9 cellular contexts compared by ENCODE assay signal in the genomic region with DNA sequence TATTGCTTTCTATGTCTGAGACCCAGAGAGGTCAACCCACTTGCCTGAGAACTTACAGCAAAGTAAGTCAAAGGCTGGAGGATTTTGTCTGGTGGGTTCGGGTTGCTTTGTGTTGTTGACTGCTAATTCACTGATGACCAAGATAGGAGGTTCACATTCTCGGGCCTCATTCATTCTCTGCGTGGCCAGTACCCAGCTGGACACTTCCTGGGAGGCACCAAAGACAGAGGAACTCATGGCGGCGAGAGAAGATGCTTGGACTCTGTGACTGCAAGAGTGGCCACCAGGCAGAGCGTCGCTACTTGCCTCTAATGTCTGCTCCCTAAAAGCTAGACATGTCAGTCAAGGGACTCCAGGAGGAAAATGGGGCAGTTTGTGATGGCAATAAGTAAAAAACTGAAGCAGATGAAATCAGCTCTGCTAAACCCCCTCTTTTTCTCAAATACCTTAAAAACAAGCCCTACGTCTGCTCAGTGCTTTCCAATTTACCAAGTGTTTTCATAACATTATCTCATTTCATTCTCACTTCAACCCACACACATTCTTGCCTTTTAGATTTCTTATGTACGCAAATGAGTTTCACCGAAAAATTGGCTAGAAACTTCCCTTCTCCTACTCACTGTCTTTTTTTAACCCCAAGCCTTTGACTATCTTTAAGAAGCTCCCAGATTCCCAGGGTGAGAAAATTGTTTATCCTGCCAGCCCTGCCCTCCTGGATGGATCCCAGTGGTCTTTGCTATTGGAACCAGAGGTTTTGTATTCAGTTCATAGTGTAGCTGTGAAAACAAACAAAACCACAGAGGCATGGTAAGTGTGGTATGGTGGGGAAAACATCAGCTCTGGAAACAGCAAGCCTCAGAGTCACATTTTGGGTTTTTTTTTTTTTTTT. TPM values are rescaled to one million over a fixed set of nuclear protein-coding genes. Genes with fewer than 3 reads are reported as not detected.
A peak's percentile ranks its signal among the peaks of the same experiment; 100 is the strongest.
DNase-seq lines count a peak whose midpoint lies in the region; ATAC-seq and TF ChIP-seq lines count a peak whose summit lies in the region.
"Had no signal": no experiment of that assay in that cellular context is flagged by ENCODE, and none has a peak within 500 bp of the region (broad histone marks: within the 10 kb centered on the region; RNA-seq: fewer than 3 reads in every experiment).

No MANE protein-coding gene starts in this region.

- DNase-seq in heart left ventricle, result no peak
- DNase-seq in Right ventricle myocardium superior, result no peak
- DNase-seq in activated CD8-positive, alpha-beta memory T cell treated with anti-CD3 and anti-CD28 coated beads, Interleukin-2, amount 50 U/mL, for 48 hours, result peak; percentile 69
- no peak for DNase-seq in lower lobe of right lung
- DNase-seq in vagina (ENCODE audit: extremely low spot score in 2 of 2), result no peak
- no peak for DNase-seq in AML-193 (lab: John Stamatoyannopoulos, UW)
- no peak for DNase-seq in sciatic nerve (ENCODE audit: low spot score)
- DNase-seq: DMS79 treated with DMSO at 0.1 percent for 48 hours had no signal

- H3K9me3 ChIP-seq in heart left ventricle (no peaks in the 10 kb centered on the region), lower lobe of right lung (no peaks in the 10 kb centered on the region), vagina (no peaks in the 10 kb centered on the region)

- H3K4me3 ChIP-seq in heart left ventricle, result peak overlapping the region in 1 of 12 donors; percentile 51
- H3K4me3 ChIP-seq in lower lobe of right lung, result no peak overlapping the region
- no peak overlapping the region for H3K4me3 ChIP-seq in vagina

- WGBS in heart left ventricle, 4 donors, result 59 to 76% (median 72%) methylated on average over 10 of the region's 10 CpGs

- TF ChIP-seq POLR2A in heart left ventricle (IDR thresholded peaks at IDR 0.05), result no peak
- TF ChIP-seq POLR2A in vagina (IDR thresholded peaks at IDR 0.05), result no peak

- peaks cover 0 to 9% (median 0%) of the 10 kb centered on the region in 9 donors for H3K27me3 ChIP-seq in heart left ventricle
- H3K27me3 ChIP-seq in lower lobe of right lung (ENCODE audit: low read depth), result no peaks in the 10 kb centered on the region
- no peaks in the 10 kb centered on the region for H3K27me3 ChIP-seq in vagina

- intact Hi-C loops in heart left ventricle (cut with DNase I) (no loop called here), Right ventricle myocardium superior (cut with DNase I) (no loop called here), lower lobe of right lung (cut with DNase I) (no loop called here), vagina (cut with DNase I) (no loop called here), sciatic nerve (cut with DNase I) (no loop called here)

- TF ChIP-seq CTCF in heart left ventricle (IDR thresholded peaks at IDR 0.05), result no peak
- TF ChIP-seq CTCF in lower lobe of right lung (IDR thresholded peaks at IDR 0.05), result no peak
- no peak for TF ChIP-seq CTCF in vagina (IDR thresholded peaks at IDR 0.05)

- H3K4me1 ChIP-seq in heart left ventricle, result peaks cover 0 to 47% (median 30%) of the 10 kb centered on the region in 12 donors
- H3K4me1 ChIP-seq in lower lobe of right lung, result peaks cover 46% of the 10 kb centered on the region
- H3K4me1 ChIP-seq in vagina, result peaks cover 15% of the 10 kb centered on the region

- peak overlapping the region; percentile 25 to 93 (median 75) for H3K27ac ChIP-seq in heart left ventricle
- peak overlapping the region; percentile 80 for H3K27ac ChIP-seq in lower lobe of right lung
- H3K27ac ChIP-seq in vagina, result peak overlapping the region; percentile 78

- ATAC-seq in heart left ventricle, result no peak
- no peak for ATAC-seq in Right ventricle myocardium superior (ENCODE audit: poor library complexity)
- ATAC-seq in lower lobe of right lung, result no peak
- no peak for ATAC-seq in HG03439 (IDR thresholded peaks at IDR 0.05; ENCODE audit: unreplicated experiment)
- no peak for ATAC-seq in sciatic nerve

- H3K36me3 ChIP-seq in heart left ventricle (no peaks in the 10 kb centered on the region), lower lobe of right lung (no peaks in the 10 kb centered on the region), vagina (no peaks in the 10 kb centered on the region)

RNA-seq across cellular contexts. Expression of a gene that starts 4.9 kb away (rescaled TPM):
- total RNA-seq in heart left ventricle, result 100 to 1,000 TPM; 125 to 226 (median 169) TPM
- polyA plus RNA-seq in heart left ventricle, result 100 to 1,000 TPM in 1 of 2 donors, 10 to 100 TPM in 1; 54.2 to 166 TPM
- total RNA-seq in Right ventricle myocardium superior, result 115 TPM
- total RNA-seq in lower lobe of right lung, result 137 TPM
- total RNA-seq in vagina, result 28.0 TPM
- 19.8 TPM for total RNA-seq in sciatic nerve
